Comparison of ENCODE assay signal across 29 cellular contexts in genomic region chr11:100273066-100273815, GRCh38.
"Had no signal": no experiment of that assay in that cellular context is flagged by ENCODE, and none has a peak within 500 bp of the region (broad histone marks: within the 10 kb centered on the region; RNA-seq: fewer than 3 reads in every experiment).

No MANE protein-coding gene starts in this region.

- DNase-seq: activated CD4-positive, alpha-beta memory T cell treated with anti-CD3 and anti-CD28 coated beads for 36 hours; activated CD4-positive, alpha-beta T cell treated with anti-CD3 and anti-CD28 coated beads for 36 hours; activated CD4-positive, alpha-beta T cell treated with anti-CD3 and anti-CD28 coated beads, Interleukin-2, amount 10 ng/mL, durations not matched to agents 24 days and 14 days; activated CD4-positive, CD25-positive, alpha-beta regulatory T cell; activated CD4-positive, CD25-positive, alpha-beta regulatory T cell treated with anti-CD3 and anti-CD28 coated beads, Interleukin-2, amount 50 U/mL, for 72 hours; activated CD8-positive, alpha-beta memory T cell treated with anti-CD3 and anti-CD28 coated beads, Interleukin-2, amount 50 U/mL, for 48 hours; activated CD8-positive, alpha-beta T cell treated with anti-CD3 and anti-CD28 coated beads, Interleukin-2, amount 10 ng/mL, durations not matched to agents 7 days and 5 days; activated effector memory CD4-positive, alpha-beta T cell treated with Interleukin-2 at 50 U/mL for 16 hours; activated naive CD4-positive, alpha-beta T cell; activated naive CD4-positive, alpha-beta T cell treated with anti-CD3 and anti-CD28 coated beads, Interleukin-2, amount 10 ng/mL, durations not matched to agents 7 days and 5 days; activated naive CD8-positive, alpha-beta T cell treated with anti-CD3 and anti-CD28 coated beads, Interleukin-2, amount 10 ng/mL, durations not matched to agents 7 days and 5 days; activated T-cell treated with anti-CD3 and anti-CD28 coated beads for 4 hours; activated T-cell treated with anti-CD3 and anti-CD28 coated beads, Interleukin-2, amount 50 U/mL, for 24 hours; central memory CD4-positive, alpha-beta T cell; cerebellar nuclear complex; dermis blood vessel endothelial cell; effector CD4-positive, alpha-beta T cell; effector memory CD8-positive, alpha-beta T cell; erythroblast; esophagus squamous epithelium; foreskin melanocyte; T-helper 2 cell had no signal

- ATAC-seq: activated CD4-positive, alpha-beta T cell treated with anti-CD3 and anti-CD28 coated beads for 36 hours; activated CD8-positive, alpha-beta T cell treated with anti-CD3 and anti-CD28 coated beads, Interleukin-2, amount 10 ng/mL, durations not matched to agents 7 days and 5 days; activated naive CD4-positive, alpha-beta T cell treated with anti-CD3 and anti-CD28 coated beads, Interleukin-2, amount 50 U/mL, for 72 hours; activated T-helper 17 cell treated with anti-CD3 and anti-CD28 coated beads, Interleukin-2, amount 50 U/mL, for 72 hours; effector memory CD8-positive, alpha-beta T cell; gastroesophageal sphincter had no signal

- H3K4me3 ChIP-seq: ascending aorta, breast epithelium, cardiac muscle cell, coronary artery, esophagus squamous epithelium, gastroesophageal sphincter had no signal

- H3K4me1 ChIP-seq: ascending aorta, breast epithelium, esophagus squamous epithelium, gastroesophageal sphincter had no signal

- H3K27me3 ChIP-seq: ascending aorta, breast epithelium, cardiac muscle cell, esophagus squamous epithelium, gastroesophageal sphincter had no signal

- H3K9me3 ChIP-seq: ascending aorta, breast epithelium, esophagus squamous epithelium, gastroesophageal sphincter had no signal

- H3K36me3 ChIP-seq: ascending aorta, breast epithelium, cardiac muscle cell, esophagus squamous epithelium, gastroesophageal sphincter had no signal

- H3K27ac ChIP-seq: ascending aorta, breast epithelium, cardiac muscle cell, coronary artery, esophagus squamous epithelium, gastroesophageal sphincter had no signal
